ENCODE assay signal across 8 cellular contexts in genomic region chr14:105090493-105091334, GRCh38. TPM values are rescaled to one million over a fixed set of nuclear protein-coding genes. Genes with fewer than 3 reads are reported as not detected.
DNase-seq lines count a peak whose midpoint lies in the region; ATAC-seq and TF ChIP-seq lines count a peak whose summit lies in the region.

No MANE protein-coding gene starts in this region.

- peak overlapping the region; percentile 95 for H3K9ac ChIP-seq in HCT116 (ENCODE audit: low read length)

- H3K9me2 ChIP-seq in HCT116 (ENCODE audit: insufficient read depth): no peaks in the 10 kb centered on the region

- POLR2A ChIA-PET in CD4-positive, alpha-beta memory T cell (lab: Charles Lee; ENCODE audit: partially characterized antibody): interaction anchor here (0.7 to 12.6 kb wide), 4 partner anchors 28 to 399 kb away, joined by 3 to 230 read pairs (median 4); partner anchors contain the start of gene GPR132
- POLR2A ChIA-PET in HCT116 (lab: Charles Lee): no interaction called here
- POLR2A ChIA-PET in MCF 10A (lab: Yijun Ruan, JAX): interaction anchor here (0.6 to 6.6 kb wide), 11 partner anchors 67 to 225 kb away, joined by 3 to 79 read pairs (median 5); partner anchors contain the start of genes BRF1, CDCA4 and JAG2

- intact Hi-C loops in CD4-positive, alpha-beta memory T cell (cut with micrococcal nuclease): loop anchor here (5.0 kb wide), 1 partner anchor 92 kb away; the partner anchor contains the start of gene NUDT14
- intact Hi-C loops in HCT116 (cut with micrococcal nuclease) (loop anchor here (1.0 to 5.0 kb wide), 2 partner anchors 92 to 262 kb away; partner anchors contain the start of gene NUDT14), MCF 10A (cut with micrococcal nuclease) (loop anchor here (1.0 to 5.0 kb wide), 4 partner anchors 77 to 262 kb away; partner anchors contain the start of gene NUDT14)

- peak overlapping the region; percentile 86 for H3K4me2 ChIP-seq in HCT116 (ENCODE audit: low read length)

- TF ChIP-seq POLR2A in HCT116 (IDR thresholded peaks at IDR 0.05; ENCODE audit: borderline replicate concordance, extremely low read depth, insufficient read depth, insufficient read length): no peak

- H3K36me3 ChIP-seq in CD4-positive, alpha-beta memory T cell (ENCODE audit: insufficient read depth, low read length): no peaks in the 10 kb centered on the region
- H3K36me3 ChIP-seq in HCT116 (ENCODE audit: control insufficient read depth in 1 of 2, insufficient read depth in 2 of 2, low read length in 2 of 2): no peaks in the 10 kb centered on the region

- ATAC-seq in HCT116 (peak; percentile 37), GM18498 (IDR thresholded peaks at IDR 0.05; ENCODE audit: unreplicated experiment) (no peak)

- H3K27ac ChIP-seq in CD4-positive, alpha-beta memory T cell (ENCODE audit: low read depth, low read length): no peak overlapping the region
- peak overlapping the region; percentile 99 for H3K27ac ChIP-seq in HCT116 (ENCODE audit: low read depth, low read length)

- no peaks in the 10 kb centered on the region for H3K9me3 Mint-ChIP-seq in CD4-positive, alpha-beta memory T cell
- H3K9me3 Mint-ChIP-seq in MCF 10A (ENCODE audit: unreplicated experiment): no peaks in the 10 kb centered on the region

- no peaks in the 10 kb centered on the region for H3K36me3 Mint-ChIP-seq in CD4-positive, alpha-beta memory T cell
- peaks cover 22% of the 10 kb centered on the region for H3K36me3 Mint-ChIP-seq in MCF 10A (ENCODE audit: insufficient read depth, unreplicated experiment)

- H3K4me3 ChIP-seq in CD4-positive, alpha-beta memory T cell (ENCODE audit: low read length in 2 of 2): no peak overlapping the region
- peak overlapping the region; percentile 72 to 87 for H3K4me3 ChIP-seq in HCT116 (replicated peaks in 1 of 2; ENCODE audit: low read depth in 1 of 2, low read length in 2 of 2)
- H3K4me3 ChIP-seq in WI38 (ENCODE audit: low read depth, low read length): no peak overlapping the region

- H3K27ac Mint-ChIP-seq in CD4-positive, alpha-beta memory T cell: peak overlapping the region in 6 of 7 donors; percentile 24 to 88 (median 72)
- no peak overlapping the region for H3K27ac Mint-ChIP-seq in MCF 10A (ENCODE audit: low read depth, unreplicated experiment)

- peak overlapping the region in 6 of 8 donors; percentile 35 to 63 (median 44) for H3K4me3 Mint-ChIP-seq in CD4-positive, alpha-beta memory T cell
- H3K4me3 Mint-ChIP-seq in MCF 10A (ENCODE audit: unreplicated experiment): peak overlapping the region; percentile 82

- peak; percentile 75 to 82 (median 78) for DNase-seq in CD4-positive, alpha-beta memory T cell
- DNase-seq in HCT116 (ENCODE audit: low read depth, low spot score) (peak; percentile 71), NCI-H2171 (lab: John Stamatoyannopoulos, UW) (peak; percentile 47), MCF 10A (ENCODE audit: unreplicated experiment) (peak; percentile 86), iPS-NIHi11 (ENCODE audit: low spot score) (peak; percentile 82), smooth muscle cell of the brain vasculature (ENCODE audit: low read depth, low spot score) (peak; percentile 43)

- H3K79me2 ChIP-seq in HCT116 (ENCODE audit: insufficient read depth, low read length): peaks cover 9% of the 10 kb centered on the region; the same call in 1 of the 2 replicates

- no peak overlapping the region for H2AFZ ChIP-seq in HCT116 (ENCODE audit: low read depth, low read length, poor library complexity, severe bottlenecking)

- CTCF ChIA-PET in CD4-positive, alpha-beta memory T cell (lab: Charles Lee; ENCODE audit: partially characterized antibody): interaction anchor here (0.5 to 9.2 kb wide), 23 partner anchors 8 to 399 kb away, joined by 3 to 163 read pairs (median 3); partner anchors contain the start of genes BTBD6 and GPR132
- CTCF ChIA-PET in HCT116 (lab: Charles Lee): interaction anchor here (0.6 to 1.7 kb wide), 18 partner anchors 9 to 425 kb away, joined by 3 to 10 read pairs (median 4); partner anchors contain the start of genes BRF1, JAG2 and PACS2
- CTCF ChIA-PET in MCF 10A (lab: Yijun Ruan, JAX): interaction anchor here (0.6 to 3.2 kb wide), 32 partner anchors 9 to 420 kb away, joined by 3 to 32 read pairs (median 4); partner anchors contain the start of gene JAG2

- H3K9me3 ChIP-seq in CD4-positive, alpha-beta memory T cell (ENCODE audit: control insufficient read depth in 1 of 2, low read length in 2 of 2): no peaks in the 10 kb centered on the region
- no peaks in the 10 kb centered on the region for H3K9me3 ChIP-seq in HCT116 (ENCODE audit: control insufficient read depth in 1 of 2, insufficient read depth in 1 of 2, low read depth in 1 of 2, low read length in 2 of 2)

- BruUV-seq in HCT116 (replicated peaks; lab: Mats Ljungman, UMichigan): no TSS peak
- no TSS peak for BruUV-seq in MCF 10A (replicated peaks; lab: Mats Ljungman, UMichigan)

- H3K27me3 ChIP-seq in CD4-positive, alpha-beta memory T cell (ENCODE audit: insufficient read depth, low read length): no peaks in the 10 kb centered on the region
- H3K27me3 ChIP-seq in HCT116 (ENCODE audit: insufficient read depth, low read length): no peaks in the 10 kb centered on the region

- no peak for TF ChIP-seq RAD21 in HCT116 (IDR thresholded peaks at IDR 0.05; ENCODE audit: low read depth)

- H3K4me1 ChIP-seq in CD4-positive, alpha-beta memory T cell (ENCODE audit: insufficient read depth, low read length): peaks cover 41% of the 10 kb centered on the region
- H3K4me1 ChIP-seq in HCT116 (ENCODE audit: control insufficient read depth in 1 of 2, insufficient read depth in 2 of 2, low read length in 2 of 2): peaks cover 68 to 92% of the 10 kb centered on the region in 2 experiments

- H3K27me3 Mint-ChIP-seq in CD4-positive, alpha-beta memory T cell: peaks cover 0 to 1% of the 10 kb centered on the region in 2 donors
- H3K27me3 Mint-ChIP-seq in MCF 10A (ENCODE audit: insufficient read depth, unreplicated experiment): no peaks in the 10 kb centered on the region

- no peaks in the 10 kb centered on the region for H4K20me1 ChIP-seq in HCT116 (ENCODE audit: insufficient read depth)

- peaks cover 11 to 40% (median 26%) of the 10 kb centered on the region in 4 donors for H3K4me1 Mint-ChIP-seq in CD4-positive, alpha-beta memory T cell
- H3K4me1 Mint-ChIP-seq in MCF 10A (ENCODE audit: insufficient read depth, unreplicated experiment): peaks cover 30% of the 10 kb centered on the region

- RAD21 ChIA-PET in HCT116 (lab: Charles Lee; ENCODE audit: low non-redundant PET in 1 of 2, low total read pairs in 2 of 2, uncharacterized antibody in 2 of 2, unreplicated experiment in 2 of 2): interaction anchor here in 1 of 2 experiments (1.6 kb wide), 1 partner anchor 261 kb away, joined by 5 read pairs; no protein-coding TSS in a partner anchor

- TF ChIP-seq CTCF in HCT116 (IDR thresholded peaks at IDR 0.05 in 2 of 3, conservative IDR thresholded peaks at IDR 0.05 in 1 of 3; ENCODE audit: borderline replicate concordance in 1 of 3, insufficient read depth in 1 of 3, low read depth in 2 of 3, low read length in 2 of 3) (peak in 2 of 3 experiments; percentile 98 to 99; a peak in 4 of 6 replicates), WI38 (IDR thresholded peaks at IDR 0.05; ENCODE audit: low read depth, low read length) (peak; percentile 91), MCF 10A (IDR thresholded peaks at IDR 0.05; ENCODE audit: unreplicated experiment) (peak; percentile 93)

TF ChIP-seq in HCT116, 20 proteins besides CTCF, POLR2A, EP300 and RAD21:
- TF ChIP-seq EZH2phosphoT487 (IDR thresholded peaks at IDR 0.05; ENCODE audit: borderline replicate concordance): no peak
- TF ChIP-seq POLR2AphosphoS5 (IDR thresholded peaks at IDR 0.05; ENCODE audit: low read depth, low read length): peak; percentile 26; the same call in 1 of the 2 replicates

RNA-seq across cellular contexts. Expression of gene GPR132, which starts 25.5 kb away (rescaled TPM):
- total RNA-seq in CD4-positive, alpha-beta memory T cell: 10 to 100 TPM; 47.3 to 49.2 TPM
- polyA plus RNA-seq in CD4-positive, alpha-beta memory T cell: 10 to 100 TPM in 1 of 2 donors, 1 to 10 TPM in 1; 4.9 to 40.0 TPM
- 0.10 TPM for total RNA-seq in HCT116 (2021; ENCODE audit: unreplicated experiment)
- 0.03 TPM in 1 of 2 replicates, not detected in the other for polyA plus RNA-seq in HCT116 (2012)
- total RNA-seq in MCF 10A (2022): 0.42 TPM in 1 of 2 replicates, not detected in the other

Comparison
In these comparisons a context has a peak if more than half of its experiments do, and no peak if none do; other contexts are left out.
1. H3K4me3 ChIP-seq: peak in HCT116 (2 of 2); none in CD4-positive, alpha-beta memory T cell (0 of 2) and WI38 (single experiment).
2. RNA of gene GPR132, which starts 25.5 kb away (total RNA-seq): 47.3 to 49.2 TPM in CD4-positive, alpha-beta memory T cell; 0.42 TPM in MCF 10A and 0.10 TPM in HCT116 (single experiment); every median in the first group is over 10 times any median in the second.
3. Peak in every context shown above with its lines, with median percentiles within 50 percentile points of each other: DNase-seq and CTCF ChIP-seq.